In genomic region chr2:11446733-11447248, GRCh38 we compare ENCODE assay signal across 8 cellular contexts. TPM values are rescaled to one million over a fixed set of nuclear protein-coding genes. Genes with fewer than 3 reads are reported as not detected.
DNase-seq lines count a peak whose midpoint lies in the region; ATAC-seq, FAIRE-seq and TF ChIP-seq lines count a peak whose summit lies in the region.

No MANE protein-coding gene starts in this region.

- POLR2A ChIA-PET in CD4-positive, alpha-beta T cell (lab: Charles Lee): no interaction called here

- no peak overlapping the region for H4K91ac ChIP-seq in neuronal stem cell (ENCODE audit: low read depth, low read length, poor library complexity)

- no peaks in the 10 kb centered on the region for H3K27me3 ChIP-seq in CD4-positive, alpha-beta T cell (ENCODE audit: control insufficient read depth, insufficient read depth, low read length)
- H3K27me3 ChIP-seq in neuronal stem cell (ENCODE audit: control insufficient read depth in 3 of 3, insufficient read depth in 3 of 3, low read depth in 1 of 3, low read length in 3 of 3): no peaks in the 10 kb centered on the region
- no peaks in the 10 kb centered on the region for H3K27me3 ChIP-seq in aorta (ENCODE audit: control insufficient read depth in 1 of 2, insufficient read depth in 2 of 2, low read length in 1 of 2)

- no peak overlapping the region for H3K4me3 Mint-ChIP-seq in CD4-positive, alpha-beta T cell

- H3K4me1 ChIP-seq in neuronal stem cell (ENCODE audit: control insufficient read depth in 2 of 2, insufficient read depth in 1 of 2, low read depth in 1 of 2, low read length in 2 of 2) (no peaks in the 10 kb centered on the region), aorta (ENCODE audit: control insufficient read depth in 1 of 2, insufficient read depth in 2 of 2, low read length in 2 of 2) (no peaks in the 10 kb centered on the region)

- H3K36me3 ChIP-seq in neuronal stem cell (replicated peaks in 1 of 2; ENCODE audit: control insufficient read depth in 2 of 2, insufficient read depth in 2 of 2, low read length in 2 of 2) (peaks cover 28 to 96% of the 10 kb centered on the region in 2 donors), aorta (ENCODE audit: control insufficient read depth in 1 of 2, insufficient read depth in 2 of 2, low read length in 1 of 2) (peaks cover 0 to 11% of the 10 kb centered on the region in 2 donors)

- H3K4me3 ChIP-seq in neuronal stem cell (ENCODE audit: low read length in 2 of 2): peak overlapping the region in 1 of 2 donors; percentile 22
- H3K4me3 ChIP-seq in aorta (ENCODE audit: low read length in 2 of 2): no peak overlapping the region

- H2BK15ac ChIP-seq in neuronal stem cell (ENCODE audit: low read length): no peak overlapping the region

- DNase-seq in CD4-positive, alpha-beta T cell: peak; percentile 19 to 45 (median 32)
- DNase-seq in H54 (ENCODE audit: insufficient read length, low spot score) (peak; percentile 23), NCI-H748 treated with DMSO at 0.1 percent for 48 hours (lab: John Stamatoyannopoulos, UW) (peak; percentile 40), fibroblast of the conjunctiva (ENCODE audit: low read depth) (peak; percentile 55), neuronal stem cell (ENCODE audit: low spot score) (peak; percentile 84), aorta (peak in 1 of 2 donors; percentile 54)
- DNase-seq in activated T-cell treated with anti-CD3 and anti-CD28 coated beads, Interleukin-2, amount 50 U/mL, for 1 hour: peak; percentile 41
- DNase-seq in NK-92 treated with Interleukin-12 subunit alpha and Interleukin-12 subunit beta, amount 100 ng/mL, for 24 hours (lab: John Stamatoyannopoulos, UW): no peak

- H3K9ac ChIP-seq in neuronal stem cell (ENCODE audit: low read depth, low read length, poor library complexity): no peak overlapping the region

- H3K4me1 Mint-ChIP-seq in CD4-positive, alpha-beta T cell (ENCODE audit: low read depth): no peaks in the 10 kb centered on the region

- no peaks in the 10 kb centered on the region for H3K27me3 Mint-ChIP-seq in CD4-positive, alpha-beta T cell

- no peak overlapping the region for H3K14ac ChIP-seq in neuronal stem cell (ENCODE audit: low read length)

- H2AK5ac ChIP-seq in neuronal stem cell (ENCODE audit: low read depth, low read length): no peak overlapping the region

- no peak overlapping the region for H2BK12ac ChIP-seq in neuronal stem cell (ENCODE audit: low read length)

- peak; percentile 80 for TF ChIP-seq CTCF in CD4-positive, alpha-beta T cell (IDR thresholded peaks at IDR 0.05)

- intact Hi-C loops in CD4-positive, alpha-beta T cell (cut with DNase I, micrococcal nuclease): loop anchor here (1.0 to 2.0 kb wide), 3 partner anchors 212 to 614 kb away; no protein-coding TSS in a partner anchor
- intact Hi-C loops in aorta (cut with DNase I): loop anchor here (2.0 to 5.0 kb wide), 2 partner anchors 314 kb away; a partner anchor contains a TSS

- no peak overlapping the region for H2AFZ ChIP-seq in neuronal stem cell (ENCODE audit: low read length)

- H3K9me3 ChIP-seq in CD4-positive, alpha-beta T cell (ENCODE audit: control insufficient read depth, low read length): no peaks in the 10 kb centered on the region
- H3K9me3 ChIP-seq in neuronal stem cell (replicated peaks in 1 of 2; ENCODE audit: control insufficient read depth in 2 of 2, insufficient read depth in 1 of 2, low read depth in 1 of 2, low read length in 2 of 2) (peaks cover 11 to 22% of the 10 kb centered on the region in 2 donors), aorta (ENCODE audit: control insufficient read depth, low read length) (no peaks in the 10 kb centered on the region)

- H3K36me3 Mint-ChIP-seq in CD4-positive, alpha-beta T cell (ENCODE audit: low read depth): peaks cover 84% of the 10 kb centered on the region

- FAIRE-seq in H54 (lab: Jason Lieb, UNC): no peak

- no peak overlapping the region for H2BK120ac ChIP-seq in neuronal stem cell (ENCODE audit: low read depth, low read length)

- WGBS in neuronal stem cell (ENCODE audit: extremely low coverage in 2 of 2, insufficient read length in 2 of 2, insufficient replicate concordance in 1 of 2), 2 donors: no CpG with 5 or more reads among the region's 14 CpGs
- WGBS in aorta, 2 donors: 40 to 43% methylated on average over 14 of the region's 14 CpGs

- peak; percentile 74 for ATAC-seq in CD4-positive, alpha-beta T cell (ENCODE audit: poor library complexity)
- peak; percentile 74 for ATAC-seq in aorta (ENCODE audit: low FRiP score)

- no peak overlapping the region for H3K23ac ChIP-seq in neuronal stem cell (ENCODE audit: low read depth, low read length, poor library complexity)

- H3K4ac ChIP-seq in neuronal stem cell (ENCODE audit: low read length): no peak overlapping the region

- H3K79me1 ChIP-seq in neuronal stem cell (ENCODE audit: low read depth, low read length): no peaks in the 10 kb centered on the region

- H3K4me2 ChIP-seq in neuronal stem cell (ENCODE audit: insufficient read depth, low read length, poor library complexity, severe bottlenecking): no peak overlapping the region

- CTCF ChIA-PET in CD4-positive, alpha-beta T cell (lab: Charles Lee): interaction anchor here (0.6 to 1.4 kb wide), 9 partner anchors 11 to 614 kb away, joined by 3 to 10 read pairs (median 5); partner anchors contain the start of gene E2F6

- no peaks in the 10 kb centered on the region for H3K9me3 Mint-ChIP-seq in CD4-positive, alpha-beta T cell

- H3K27ac Mint-ChIP-seq in CD4-positive, alpha-beta T cell: no peak overlapping the region

- TF ChIP-seq POLR2A in H54 (IDR thresholded peaks at IDR 0.05; ENCODE audit: low read depth, low read length): no peak

- no peak overlapping the region for H3K18ac ChIP-seq in neuronal stem cell (ENCODE audit: low read length)

- no peak overlapping the region for H4K8ac ChIP-seq in neuronal stem cell (ENCODE audit: low read depth, low read length)

- no peak overlapping the region for H3K27ac ChIP-seq in CD4-positive, alpha-beta T cell (ENCODE audit: low read depth, low read length)
- H3K27ac ChIP-seq in neuronal stem cell (replicated peaks; ENCODE audit: low read length): no peak overlapping the region
- H3K27ac ChIP-seq in aorta (ENCODE audit: low read depth in 1 of 2, low read length in 2 of 2): no peak overlapping the region

- no peak overlapping the region for H2BK5ac ChIP-seq in neuronal stem cell (ENCODE audit: low read length)

RNA-seq across cellular contexts. Expression of gene E2F6, which starts 19.2 kb away (rescaled TPM):
- 1 to 10 TPM; 3.5 to 4.2 TPM for total RNA-seq in CD4-positive, alpha-beta T cell
- 16.2 TPM for polyA plus RNA-seq in neuronal stem cell (2013, experiment 1 of 2)
- polyA plus RNA-seq in neuronal stem cell (2013, experiment 2 of 2): 17.7 TPM
- total RNA-seq in aorta: 10 to 100 TPM; 10.1 to 13.4 TPM
- polyA plus RNA-seq in aorta: 1 to 10 TPM; 8.6 TPM
